In genomic region chr11:2165571-2165970, GRCh38 we compare ENCODE assay signal across 9 cellular contexts. TPM values are rescaled to one million over a fixed set of nuclear protein-coding genes. Genes with fewer than 3 reads are reported as not detected.
"Had no signal": no experiment of that assay in that cellular context is flagged by ENCODE, and none has a peak within 500 bp of the region (broad histone marks: within the 10 kb centered on the region; RNA-seq: fewer than 3 reads in every experiment).

No MANE protein-coding gene starts in this region.

- H3K27ac ChIP-seq: GM23248, HL-60 had no signal

- H3K9me3 ChIP-seq: HAP-1 had no signal

- H3K36me3 ChIP-seq: HAP-1 had no signal

- DNase-seq: HFFc6 had no signal

- H3K4me3 ChIP-seq: GM23248, HAP-1 had no signal

- H2AFZ ChIP-seq: GM23248 had no signal

- FAIRE-seq: HepG2 had no signal

- H3K9ac ChIP-seq: GM23248 had no signal

- H3K4me1 ChIP-seq: HAP-1 had no signal

RNA-seq across cellular contexts. Expression of gene INS, which starts 4.6 kb away (rescaled TPM):
- total RNA-seq: GM23248, H4, H7, HepG2, HFFc6, HT1080 had no signal
- polyA plus RNA-seq: GM23248, HepG2, IgD-negative memory B cell had no signal

RNA-seq across cellular contexts. Expression of gene TH, which starts 6.0 kb away (rescaled TPM):
- total RNA-seq: GM23248, H4, H7, HepG2, HFFc6, HT1080 had no signal
- polyA plus RNA-seq: GM23248, IgD-negative memory B cell had no signal

RNA-seq across cellular contexts. Expression of gene IGF2, which starts 26.4 kb away (rescaled TPM):
- total RNA-seq: GM23248 had no signal
- polyA plus RNA-seq: IgD-negative memory B cell had no signal
